Comparison of ENCODE assay signal across 9 cellular contexts in the genomic region with DNA sequence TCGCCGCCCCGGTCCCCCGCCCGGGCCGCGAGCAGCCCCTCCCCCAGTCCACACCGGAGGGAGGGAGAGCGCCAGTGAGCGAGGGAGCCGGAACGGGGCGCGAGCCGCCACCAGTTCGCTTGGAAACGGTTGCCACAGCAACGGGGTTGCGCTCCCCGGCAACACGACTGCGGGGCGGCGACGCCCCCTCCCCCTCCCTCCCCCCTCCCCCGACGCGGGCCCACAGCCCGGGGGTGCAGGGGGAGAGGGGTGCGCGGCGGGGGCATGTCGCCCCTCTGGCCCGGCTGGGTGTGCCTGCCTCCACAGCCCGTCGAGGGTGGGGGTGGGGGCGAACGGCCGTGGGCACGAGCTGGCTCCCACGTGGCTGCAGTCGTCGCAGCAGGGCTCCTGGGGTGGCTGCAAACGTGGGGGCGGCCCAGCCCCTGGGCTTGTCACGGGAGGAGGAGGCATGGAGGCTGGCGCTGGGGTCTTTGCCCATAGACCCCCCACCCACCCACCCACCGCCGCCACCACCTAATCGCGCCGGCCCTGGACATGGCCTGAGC. TPM values are rescaled to one million over a fixed set of nuclear protein-coding genes. Genes with fewer than 3 reads are reported as not detected.
DNase-seq lines count a peak whose midpoint lies in the region; ATAC-seq and TF ChIP-seq lines count a peak whose summit lies in the region.
"Had no signal": no experiment of that assay in that cellular context is flagged by ENCODE, and none has a peak within 500 bp of the region (broad histone marks: within the 10 kb centered on the region; RNA-seq: fewer than 3 reads in every experiment).

No MANE protein-coding gene starts in this region.

- H3K9me3 ChIP-seq in HUES6 (ENCODE audit: control insufficient read depth, insufficient read depth, low read depth, low read length) (no peaks in the 10 kb centered on the region), adipocyte (ENCODE audit: control insufficient read depth, low read length) (no peaks in the 10 kb centered on the region), right atrium auricular region (no peaks in the 10 kb centered on the region)

- ATAC-seq in GM21447 (IDR thresholded peaks at IDR 0.05; ENCODE audit: unreplicated experiment) = peak; percentile 38

- H3K27me3 ChIP-seq in HUES6 (ENCODE audit: control insufficient read depth, insufficient read depth, low read length) = peaks cover 11% of the 10 kb centered on the region
- no peaks in the 10 kb centered on the region for H3K27me3 ChIP-seq in adipocyte (replicated peaks; ENCODE audit: control insufficient read depth, insufficient read depth, low read length)
- no peaks in the 10 kb centered on the region for H3K27me3 ChIP-seq in right atrium auricular region

- peak; percentile 89 for DNase-seq in DMS53 (lab: John Stamatoyannopoulos, UW)
- DNase-seq in SK-N-DZ (ENCODE audit: low spot score) = peak; percentile 64
- peak; percentile 74 for DNase-seq in adipocyte (ENCODE audit: low read depth)
- DNase-seq in right atrium auricular region (ENCODE audit: low spot score) = no peak
- peak; percentile 65 for DNase-seq in retina
- DNase-seq in NCI-H2107 (lab: John Stamatoyannopoulos, UW) = no peak

- peaks cover 38% of the 10 kb centered on the region for H3K4me1 ChIP-seq in HUES6 (ENCODE audit: control insufficient read depth, insufficient read depth, low read length)
- H3K4me1 ChIP-seq in adipocyte (ENCODE audit: control insufficient read depth, insufficient read depth, low read length) = peaks cover 13% of the 10 kb centered on the region
- H3K4me1 ChIP-seq in right atrium auricular region = peaks cover 0 to 32% of the 10 kb centered on the region in 2 donors

- H3K36me3 ChIP-seq in HUES6 (ENCODE audit: control insufficient read depth, insufficient read depth, low read length) (peaks cover 5% of the 10 kb centered on the region; the same call in 1 of the 2 replicates), adipocyte (ENCODE audit: control insufficient read depth, insufficient read depth, low read length, severe bottlenecking) (peaks cover 3% of the 10 kb centered on the region), right atrium auricular region (no peaks in the 10 kb centered on the region)

- H3K4me3 ChIP-seq in HUES6 (ENCODE audit: low read depth, low read length) (peak overlapping the region; percentile 78), adipocyte (ENCODE audit: low read length) (peak overlapping the region; percentile 82), right atrium auricular region (peak overlapping the region; percentile 47 to 64)

- peak overlapping the region; percentile 74 for H3K9ac ChIP-seq in HUES6 (ENCODE audit: low read length)
- peak overlapping the region; percentile 72 for H3K9ac ChIP-seq in adipocyte (ENCODE audit: low read length)

- no peak for TF ChIP-seq CTCF in right atrium auricular region (IDR thresholded peaks at IDR 0.05)

- H3K27ac ChIP-seq in HUES6 (ENCODE audit: low read depth, low read length) (no peak overlapping the region), right atrium auricular region (no peak overlapping the region)

RNA-seq across cellular contexts. Expression of gene PRR7, which starts 0.5 kb away (rescaled TPM):
- 26.1 and 35.3 TPM in 2 replicates for polyA plus RNA-seq in SK-N-DZ (2014; cell fraction: cytosol; rRNA removed)
- 32.0 and 39.8 TPM in 2 replicates for polyA plus RNA-seq in SK-N-DZ (2014; cell fraction: nucleus; rRNA removed)
- total RNA-seq in right atrium auricular region = 1 to 10 TPM in 1 of 2 donors, under 1 TPM in 1; 0.90 to 1.1 TPM

RNA-seq across cellular contexts. Expression of gene GRK6, which starts 20.7 kb away (rescaled TPM):
- polyA plus RNA-seq in SK-N-DZ (2014; cell fraction: cytosol; rRNA removed) = 61.5 and 64.0 TPM in 2 replicates
- polyA plus RNA-seq in SK-N-DZ (2014; cell fraction: nucleus; rRNA removed) = 51.1 and 64.7 TPM in 2 replicates
- 10 to 100 TPM in 1 of 2 donors, 1 to 10 TPM in 1; 9.9 to 14.1 TPM for total RNA-seq in right atrium auricular region

RNA-seq across cellular contexts. Expression of gene DBN1, which starts 26.3 kb away (rescaled TPM):
- polyA plus RNA-seq in SK-N-DZ (2014; cell fraction: cytosol; rRNA removed) = 248 and 315 TPM in 2 replicates
- 379 and 553 TPM in 2 replicates for polyA plus RNA-seq in SK-N-DZ (2014; cell fraction: nucleus; rRNA removed)
- total RNA-seq in right atrium auricular region = 10 to 100 TPM; 25.0 to 47.2 TPM

RNA-seq across cellular contexts. Expression of gene F12, which starts 37.8 kb away (rescaled TPM):
- polyA plus RNA-seq in SK-N-DZ (2014; cell fraction: cytosol; rRNA removed) = 28.3 and 33.5 TPM in 2 replicates
- polyA plus RNA-seq in SK-N-DZ (2014; cell fraction: nucleus; rRNA removed) = 28.9 and 40.2 TPM in 2 replicates
- total RNA-seq in right atrium auricular region = under 1 TPM in 1 of 2 donors, not detected in 1; 0.43 TPM

RNA-seq across cellular contexts. Expression of gene PFN3, which starts 46.7 kb away (rescaled TPM):
- polyA plus RNA-seq in SK-N-DZ (2014; cell fraction: cytosol; rRNA removed) = not detected in 2 replicates
- not detected in 2 replicates for polyA plus RNA-seq in SK-N-DZ (2014; cell fraction: nucleus; rRNA removed)
- total RNA-seq in right atrium auricular region = not detected
- total RNA-seq: activated CD8-positive, alpha-beta memory T cell treated with anti-CD3 and anti-CD28 coated beads for 36 hours had no signal

Comparison
In these comparisons a context has a peak if more than half of its experiments do, and no peak if none do; other contexts are left out.
1. DNase-seq: peak in DMS53 (single experiment), SK-N-DZ (single experiment), adipocyte (single experiment) and retina (single experiment); none in right atrium auricular region (single experiment) and NCI-H2107 (single experiment).
2. Peak in every context shown above with its lines, with median percentiles within 50 percentile points of each other: H3K4me3 ChIP-seq.